Comparison of ENCODE assay signal across 8 cellular contexts in genomic region chr2:12721571-12722444, GRCh38. TPM values are rescaled to one million over a fixed set of nuclear protein-coding genes. Genes with fewer than 3 reads are reported as not detected.
A peak's percentile ranks its signal among the peaks of the same experiment; 100 is the strongest.
DNase-seq lines count a peak whose midpoint lies in the region; ATAC-seq, FAIRE-seq and TF ChIP-seq lines count a peak whose summit lies in the region.

No MANE protein-coding gene starts in this region.

- H4K20me1 ChIP-seq in PC-9 (ENCODE audit: insufficient read depth) (peaks cover 47% of the 10 kb centered on the region), osteoblast (ENCODE audit: insufficient read depth, low read length) (peaks cover 10% of the 10 kb centered on the region)

- H3K9me3 ChIP-seq in CD4-positive, alpha-beta memory T cell (ENCODE audit: control insufficient read depth in 1 of 2, low read length in 2 of 2), result no peaks in the 10 kb centered on the region
- H3K9me3 ChIP-seq in PC-9 (ENCODE audit: insufficient read depth, low read depth) (no peaks in the 10 kb centered on the region), osteoblast (ENCODE audit: low read depth, low read length) (no peaks in the 10 kb centered on the region)

- H3F3A ChIP-seq in PC-9 (ENCODE audit: insufficient read depth, low read depth), result peaks cover 16% of the 10 kb centered on the region; the same call in 1 of the 2 replicates

- peaks cover 51 to 91% (median 64%) of the 10 kb centered on the region in 4 donors for H3K4me1 Mint-ChIP-seq in CD4-positive, alpha-beta memory T cell

- no peak for FAIRE-seq in urothelium cell line (lab: Jason Lieb, UNC)

- H2AFZ ChIP-seq in PC-9 (no peak overlapping the region), osteoblast (ENCODE audit: low read length) (no peak overlapping the region)

- intact Hi-C loops in CD4-positive, alpha-beta memory T cell (cut with micrococcal nuclease), result no loop called here
- intact Hi-C loops in PC-9 (cut with micrococcal nuclease; ENCODE audit: unreplicated experiment), result no loop called here

- POLR2A ChIA-PET in CD4-positive, alpha-beta memory T cell (lab: Charles Lee; ENCODE audit: partially characterized antibody), result interaction anchor here (0.7 to 3.2 kb wide), 14 partner anchors 7 to 715 kb away, joined by 3 to 31 read pairs (median 4); no protein-coding TSS in a partner anchor
- POLR2A ChIA-PET in PC-9 (lab: Charles Lee; ENCODE audit: unreplicated experiment), result no interaction called here

- H3K79me2 ChIP-seq in PC-9 (ENCODE audit: low read depth) (peaks cover 100% of the 10 kb centered on the region), osteoblast (ENCODE audit: insufficient read depth, low read length) (peaks cover 98% of the 10 kb centered on the region)

- no peak for DNase-seq in CD4-positive, alpha-beta memory T cell
- DNase-seq in PC-9, result no peak
- peak; percentile 79 for DNase-seq in dedifferentiated amniotic fluid mesenchymal stem cell (ENCODE audit: extremely low spot score)
- no peak for DNase-seq in osteoblast (ENCODE audit: insufficient read length, low spot score, missing footprints)
- no peak for DNase-seq in SIG-M5 (lab: John Stamatoyannopoulos, UW)
- no peak for DNase-seq in urothelium cell line (ENCODE audit: low spot score)
- DNase-seq in GM19240 (ENCODE audit: insufficient read length, low spot score), result no peak

- CTCF ChIA-PET in CD4-positive, alpha-beta memory T cell (lab: Charles Lee; ENCODE audit: partially characterized antibody), result interaction anchor here (1.1 to 9.8 kb wide), 14 partner anchors 7 to 308 kb away, joined by 3 to 237 read pairs (median 4); no protein-coding TSS in a partner anchor
- CTCF ChIA-PET in PC-9 (lab: Charles Lee), result no interaction called here

- H3K27ac Mint-ChIP-seq in CD4-positive, alpha-beta memory T cell, result peak overlapping the region; percentile 52 to 96 (median 71)

- H3K4me1 ChIP-seq in CD4-positive, alpha-beta memory T cell (ENCODE audit: insufficient read depth, low read length), result peaks cover 64% of the 10 kb centered on the region
- H3K4me1 ChIP-seq in PC-9 (replicated peaks; ENCODE audit: insufficient read depth), result peaks cover 27% of the 10 kb centered on the region
- peaks cover 27% of the 10 kb centered on the region for H3K4me1 ChIP-seq in osteoblast (ENCODE audit: insufficient read depth, low read length)

- peaks cover 40% of the 10 kb centered on the region for H3K36me3 ChIP-seq in CD4-positive, alpha-beta memory T cell (ENCODE audit: insufficient read depth, low read length)
- H3K36me3 ChIP-seq in PC-9 (ENCODE audit: low read depth), result peaks cover 63% of the 10 kb centered on the region
- H3K36me3 ChIP-seq in osteoblast (ENCODE audit: insufficient read depth, low read length), result peaks cover 40% of the 10 kb centered on the region

- no peak for ATAC-seq in GM21526 (IDR thresholded peaks at IDR 0.05; ENCODE audit: low FRiP score, unreplicated experiment)

- no peaks in the 10 kb centered on the region for H3K27me3 Mint-ChIP-seq in CD4-positive, alpha-beta memory T cell

- H3K4me3 Mint-ChIP-seq in CD4-positive, alpha-beta memory T cell, result peak overlapping the region; percentile 97 to 100 (median 99)

- no TSS peak for BruUV-seq in PC-9 (replicated peaks; lab: Mats Ljungman, UMichigan)

- TF ChIP-seq CTCF in PC-9 (conservative IDR thresholded peaks at IDR 0.05), result no peak
- TF ChIP-seq CTCF in osteoblast (IDR thresholded peaks at IDR 0.05; ENCODE audit: extremely low read depth, low read depth, low read length), result no peak

- no peaks in the 10 kb centered on the region for H3K27me3 ChIP-seq in CD4-positive, alpha-beta memory T cell (ENCODE audit: insufficient read depth, low read length)
- H3K27me3 ChIP-seq in PC-9 (ENCODE audit: insufficient read depth, low read depth) (no peaks in the 10 kb centered on the region), osteoblast (ENCODE audit: insufficient read depth, low read length) (no peaks in the 10 kb centered on the region)

- no peaks in the 10 kb centered on the region for H3K9me2 ChIP-seq in PC-9 (ENCODE audit: insufficient read depth)

- H3K9me3 Mint-ChIP-seq in CD4-positive, alpha-beta memory T cell, result peaks cover 0 to 2% (median 0%) of the 10 kb centered on the region in 8 donors

- peak overlapping the region; percentile 93 for H3K4me2 ChIP-seq in PC-9
- H3K4me2 ChIP-seq in osteoblast (ENCODE audit: insufficient read depth, low read length), result peak overlapping the region; percentile 85

- peak overlapping the region; percentile 49 for H3K27ac ChIP-seq in CD4-positive, alpha-beta memory T cell (ENCODE audit: low read depth, low read length)
- H3K27ac ChIP-seq in PC-9 (peak overlapping the region; percentile 94), osteoblast (ENCODE audit: low read depth, low read length) (peak overlapping the region; percentile 86)

- H3K4me3 ChIP-seq in CD4-positive, alpha-beta memory T cell (ENCODE audit: low read length in 2 of 2), result peak overlapping the region; percentile 76 to 78
- H3K4me3 ChIP-seq in PC-9 (peak overlapping the region; percentile 96), osteoblast (ENCODE audit: insufficient read depth, low read length) (peak overlapping the region; percentile 93)

- H3K36me3 Mint-ChIP-seq in CD4-positive, alpha-beta memory T cell, result peaks cover 50 to 93% of the 10 kb centered on the region in 2 donors

RNA-seq across cellular contexts. Expression of gene TRIB2, which starts 5.1 kb away (rescaled TPM):
- total RNA-seq in CD4-positive, alpha-beta memory T cell, result 100 to 1,000 TPM; 123 to 126 TPM
- polyA plus RNA-seq in CD4-positive, alpha-beta memory T cell, result 10 to 100 TPM; 73.8 to 79.0 TPM
- 18.9 and 20.2 TPM in 2 replicates for total RNA-seq in PC-9 (2021)
- total RNA-seq in osteoblast, result 79.6 and 86.3 TPM in 2 replicates
